In the genomic region with DNA sequence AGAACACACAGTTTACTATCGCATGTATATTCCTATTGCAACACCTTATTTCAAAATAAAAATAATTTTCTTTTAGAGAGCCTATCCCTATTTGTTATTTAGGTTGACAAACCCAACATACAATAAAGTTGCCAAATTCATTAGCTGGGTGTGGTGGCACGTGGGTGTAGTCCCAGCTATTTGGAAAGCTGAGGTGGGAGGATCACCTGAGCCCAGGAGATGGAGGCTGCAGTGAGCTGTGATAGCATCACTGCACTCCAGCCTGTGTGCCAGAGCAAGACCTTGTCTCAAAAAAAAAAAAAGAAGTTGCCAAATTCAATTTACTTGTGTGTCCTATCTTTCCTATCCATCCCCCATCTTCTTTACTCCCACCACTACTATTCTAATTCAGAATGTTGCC, we compare ENCODE assay signal across 25 cellular contexts. TPM values are rescaled to one million over a fixed set of nuclear protein-coding genes. Genes with fewer than 3 reads are reported as not detected.
DNase-seq lines count a peak whose midpoint lies in the region; ATAC-seq and TF ChIP-seq lines count a peak whose summit lies in the region.
"Had no signal": no experiment of that assay in that cellular context is flagged by ENCODE, and none has a peak within 500 bp of the region (broad histone marks: within the 10 kb centered on the region; RNA-seq: fewer than 3 reads in every experiment).

No MANE protein-coding gene starts in this region.

- peak; percentile 36 for DNase-seq in SK-N-DZ (ENCODE audit: low spot score)
- DNase-seq in memory B cell (ENCODE audit: low spot score in 2 of 2), result no peak
- peak; percentile 3 for DNase-seq in putamen (ENCODE audit: low spot score)
- no peak for DNase-seq in stimulated activated CD4-positive, alpha-beta T cell treated with anti-CD3 and anti-CD28 coated beads, Interleukin-4, amount 100 ng/mL, for 4 hours
- no peak for DNase-seq in central memory CD4-positive, alpha-beta T cell
- DNase-seq: 8988T; ACHN; BE2C; C1 segment of cervical spinal cord; CD4-positive, alpha-beta memory T cell; CD4-positive, CD25-positive, alpha-beta regulatory T cell; CD8-positive, alpha-beta memory T cell; COR-L47; DMS 273 treated with DMSO at 0.1 percent for 48 hours; DMS153; DMS53; DMS79; DND-41; EL; GDM1 had no signal

- POLR2A ChIA-PET in HEK293 (lab: Yijun Ruan, JAX), result no interaction called here

- no peak overlapping the region for H3K4me3 ChIP-seq in HEK293 (ENCODE audit: low read depth, low read length)
- H3K4me3 ChIP-seq: BLaER1, GM12878 had no signal

- H3K36me3 ChIP-seq in HEK293 (ENCODE audit: control insufficient read depth in 2 of 2, insufficient read depth in 1 of 2, low read length in 2 of 2), result no peaks in the 10 kb centered on the region; a peak in 1 of 3 replicates
- H3K36me3 ChIP-seq: BE2C, BLaER1 had no signal

- no peak overlapping the region for H3K4me3 Mint-ChIP-seq in memory B cell
- H3K4me3 Mint-ChIP-seq: CD14-positive monocyte; CD4-positive, alpha-beta memory T cell; CD4-positive, CD25-positive, alpha-beta regulatory T cell; CD8-positive, alpha-beta memory T cell had no signal

- CTCF ChIA-PET in HEK293 (lab: Yijun Ruan, JAX), result no interaction called here

- H3K27ac ChIP-seq in HEK293 (ENCODE audit: extremely low read depth, low read depth, low read length), result no peak overlapping the region
- H3K27ac ChIP-seq: BLaER1 had no signal

- H3K9me3 Mint-ChIP-seq in memory B cell, result no peaks in the 10 kb centered on the region
- H3K9me3 Mint-ChIP-seq: CD4-positive, alpha-beta memory T cell; CD4-positive, CD25-positive, alpha-beta regulatory T cell; CD8-positive, alpha-beta memory T cell had no signal

- no peak for ATAC-seq in memory B cell (ENCODE audit: low read depth)
- no peak for ATAC-seq in GM18870 (IDR thresholded peaks at IDR 0.05; ENCODE audit: unreplicated experiment)
- ATAC-seq: GM12878 had no signal

- H3K27ac Mint-ChIP-seq in memory B cell, result peak overlapping the region; percentile 79
- H3K27ac Mint-ChIP-seq: CD14-positive monocyte; CD4-positive, alpha-beta memory T cell; CD4-positive, CD25-positive, alpha-beta regulatory T cell; CD8-positive, alpha-beta memory T cell had no signal

- H3K4me1 ChIP-seq in HEK293 (ENCODE audit: control insufficient read depth, insufficient read depth, low read length), result no peaks in the 10 kb centered on the region
- H3K4me1 ChIP-seq: BE2C, BLaER1 had no signal

- H3K36me3 Mint-ChIP-seq in memory B cell, result peaks cover 4% of the 10 kb centered on the region
- H3K36me3 Mint-ChIP-seq: CD14-positive monocyte; CD4-positive, alpha-beta memory T cell; CD4-positive, CD25-positive, alpha-beta regulatory T cell; CD8-positive, alpha-beta memory T cell had no signal

- no peaks in the 10 kb centered on the region for H3K9me3 ChIP-seq in HEK293 (ENCODE audit: control insufficient read depth, insufficient read depth, low read depth, low read length)
- H3K9me3 ChIP-seq: BE2C, BLaER1 had no signal

- no peak for TF ChIP-seq CTCF in HEK293 (tag by site-specific recombination; IDR thresholded peaks at IDR 0.05)

- peaks cover 33% of the 10 kb centered on the region for H3K4me1 Mint-ChIP-seq in memory B cell
- H3K4me1 Mint-ChIP-seq: CD8-positive, alpha-beta memory T cell had no signal

- H3K27me3 Mint-ChIP-seq in memory B cell, result no peaks in the 10 kb centered on the region

TF ChIP-seq in HEK293, 187 proteins besides CTCF, POLR2A, EP300 and RAD21:
- TF ChIP-seq ZFHX2 (tag by site-specific recombination; conservative IDR thresholded peaks at IDR 0.05), result peak; percentile 52
- TF ChIP-seq ZNF513 (tag by site-specific recombination; IDR thresholded peaks at IDR 0.05), result no peak

RNA-seq across cellular contexts. Expression of gene DENND5B, which starts 23.9 kb away (rescaled TPM):
- 20.9 and 33.2 TPM in 2 replicates for polyA plus RNA-seq in SK-N-DZ (2014; cell fraction: cytosol; rRNA removed)
- 6.9 and 14.3 TPM in 2 replicates for polyA plus RNA-seq in SK-N-DZ (2014; cell fraction: nucleus; rRNA removed)
- polyA plus RNA-seq: CD8-positive, alpha-beta memory T cell had no signal

Comparison
In these comparisons a context has a peak if more than half of its experiments do, and no peak if none do; other contexts are left out.
1. DNase-seq: peak in SK-N-DZ (single experiment) and putamen (single experiment); none in memory B cell (0 of 2), stimulated activated CD4-positive, alpha-beta T cell treated with anti-CD3 and anti-CD28 coated beads, Interleukin-4, amount 100 ng/mL, for 4 hours (0 of 2) and central memory CD4-positive, alpha-beta T cell (single experiment).